ENCODE assay signal across 8 cellular contexts in the genomic region with DNA sequence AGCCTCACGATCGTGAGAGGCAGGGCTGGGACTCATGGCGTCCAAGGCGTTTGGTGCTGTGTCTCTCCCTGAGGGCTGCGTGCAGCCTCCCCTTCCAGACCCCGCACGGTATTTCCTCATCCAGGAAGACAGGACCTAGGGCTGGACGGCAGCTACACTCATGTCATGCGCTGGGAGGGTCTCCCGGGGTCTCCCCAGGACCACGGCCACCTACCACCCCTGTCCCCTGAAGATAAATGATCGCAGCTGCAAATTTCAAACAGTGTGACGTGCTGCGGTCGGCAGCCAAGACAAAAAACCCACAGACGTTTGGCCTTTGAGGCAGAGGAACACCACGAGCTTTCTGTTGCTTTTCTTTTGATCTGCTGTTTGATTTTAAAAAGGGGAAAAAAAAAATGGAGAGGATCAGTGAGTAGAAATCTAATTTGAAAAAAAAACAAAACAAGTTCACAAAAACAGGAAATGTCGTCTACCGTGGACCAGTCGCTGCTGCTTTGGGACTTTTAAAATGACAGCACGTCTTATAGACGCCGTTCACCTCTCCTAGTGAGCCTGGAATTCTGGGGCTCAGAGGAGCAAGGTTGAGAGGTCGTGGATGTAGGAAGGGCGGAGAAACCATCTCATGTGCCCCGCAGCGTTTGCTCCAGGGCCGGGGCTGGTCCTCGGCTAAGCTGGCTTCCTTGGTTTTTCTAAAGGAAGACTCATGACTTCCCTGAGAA.
DNase-seq lines count a peak whose midpoint lies in the region; ATAC-seq and TF ChIP-seq lines count a peak whose summit lies in the region.

No MANE protein-coding gene starts in this region.

- TF ChIP-seq CTCF in GM10266 (IDR thresholded peaks at IDR 0.05; ENCODE audit: control insufficient read depth, insufficient read depth, low read depth, missing control alignments): no peak
- TF ChIP-seq CTCF in Peyer's patch (IDR thresholded peaks at IDR 0.05): no peak

- no peaks in the 10 kb centered on the region for H3K27me3 ChIP-seq in Peyer's patch

- ATAC-seq in GM19467 (IDR thresholded peaks at IDR 0.05; ENCODE audit: unreplicated experiment): no peak
- no peak for ATAC-seq in HG02884 (IDR thresholded peaks at IDR 0.05; ENCODE audit: unreplicated experiment)

- H3K4me3 ChIP-seq in Peyer's patch: peak overlapping the region; percentile 21 to 38 (median 31)

- H3K27ac ChIP-seq in Peyer's patch: peak overlapping the region; percentile 77 to 88 (median 86)

- no peak for TF ChIP-seq POLR2A in Peyer's patch (IDR thresholded peaks at IDR 0.05)

- peak; percentile 40 for DNase-seq in GM10266 (ENCODE audit: extremely low spot score)
- DNase-seq in Peyer's patch: peak in 2 of 3 donors; percentile 60 to 87
- peak; percentile 24 for DNase-seq in activated naive CD8-positive, alpha-beta T cell treated with anti-CD3 and anti-CD28 coated beads, Interleukin-2, amount 50 U/mL, for 16 hours (ENCODE audit: low read depth, low spot score)
- DNase-seq in medulla oblongata (ENCODE audit: extremely low spot score): peak; percentile 35
- DNase-seq in stimulated activated CD8-positive, alpha-beta memory T cell treated with anti-CD3 and anti-CD28 coated beads, Interleukin-7, amount 100 ng/mL, for 1 hour (ENCODE audit: low read depth in 2 of 2): peak; percentile 27 to 41
- DNase-seq in Kasumi-1 (lab: John Stamatoyannopoulos, UW): no peak

- no peaks in the 10 kb centered on the region for H3K36me3 ChIP-seq in Peyer's patch

- no peaks in the 10 kb centered on the region for H3K9me3 ChIP-seq in Peyer's patch

- peaks cover 0 to 22% (median 2%) of the 10 kb centered on the region in 4 donors for H3K4me1 ChIP-seq in Peyer's patch

Comparison
In these comparisons a context has a peak if more than half of its experiments do, and no peak if none do; other contexts are left out.
1. DNase-seq: peak in GM10266 (single experiment), Peyer's patch (2 of 3), activated naive CD8-positive, alpha-beta T cell treated with anti-CD3 and anti-CD28 coated beads, Interleukin-2, amount 50 U/mL, for 16 hours (single experiment), medulla oblongata (single experiment) and stimulated activated CD8-positive, alpha-beta memory T cell treated with anti-CD3 and anti-CD28 coated beads, Interleukin-7, amount 100 ng/mL, for 1 hour (2 of 2); none in Kasumi-1 (0 of 2).